ENCODE assay signal across 8 cellular contexts in genomic region chr12:94149781-94150482, GRCh38. TPM values are rescaled to one million over a fixed set of nuclear protein-coding genes. Genes with fewer than 3 reads are reported as not detected.
DNase-seq lines count a peak whose midpoint lies in the region; ATAC-seq and TF ChIP-seq lines count a peak whose summit lies in the region.

No MANE protein-coding gene starts in this region.

- TF ChIP-seq CTCF in OCI-LY3 (IDR thresholded peaks at IDR 0.05; ENCODE audit: low read depth, low read length) (no peak), uterus (IDR thresholded peaks at IDR 0.05) (no peak)

- no peaks in the 10 kb centered on the region for H4K20me1 ChIP-seq in OCI-LY3 (ENCODE audit: insufficient read depth, low read length)

- peaks cover 70% of the 10 kb centered on the region for H3K27me3 ChIP-seq in OCI-LY3 (ENCODE audit: low read depth, low read length)
- H3K27me3 ChIP-seq in duodenal mucosa (ENCODE audit: control insufficient read depth in 1 of 2, insufficient read depth in 2 of 2, low read length in 2 of 2): peaks cover 21 to 27% of the 10 kb centered on the region in 2 donors
- H3K27me3 ChIP-seq in mononuclear cell (ENCODE audit: insufficient read depth, low read length): no peaks in the 10 kb centered on the region
- no peaks in the 10 kb centered on the region for H3K27me3 ChIP-seq in uterus

- no peaks in the 10 kb centered on the region for H3K9me3 ChIP-seq in OCI-LY3 (ENCODE audit: insufficient read depth, low read length)
- no peaks in the 10 kb centered on the region for H3K9me3 ChIP-seq in duodenal mucosa (ENCODE audit: control insufficient read depth in 1 of 2, low read length in 2 of 2)
- no peaks in the 10 kb centered on the region for H3K9me3 ChIP-seq in mononuclear cell (ENCODE audit: low read depth, low read length)
- H3K9me3 ChIP-seq in uterus: no peaks in the 10 kb centered on the region

- H3K9ac ChIP-seq in OCI-LY3 (ENCODE audit: low read length): no peak overlapping the region
- H3K9ac ChIP-seq in duodenal mucosa (ENCODE audit: low read depth in 1 of 2, low read length in 2 of 2): peak overlapping the region in 1 of 2 donors; percentile 47

- no peak overlapping the region; the same call in 1 of the 2 replicates for H2AFZ ChIP-seq in OCI-LY3 (ENCODE audit: low read depth, low read length)

- DNase-seq in G401 (ENCODE audit: low spot score): peak; percentile 61
- DNase-seq in uterus: peak; percentile 51 to 60
- no peak for DNase-seq in SIG-M5 treated with dmso at 0.1 percent for 504 hours (lab: John Stamatoyannopoulos, UW; ENCODE audit: unreplicated experiment)
- DNase-seq in stimulated activated naive CD4-positive, alpha-beta T cell treated with Interleukin-2 at 50 U/mL for 16 hours (lab: John Stamatoyannopoulos, UW): no peak

- in situ Hi-C loops in G401 (cut with HindIII; ENCODE audit: low sequenced_read_pairs): no loop called here

- H3K4me3 ChIP-seq in OCI-LY3 (ENCODE audit: low read length) (peak overlapping the region; percentile 29), duodenal mucosa (ENCODE audit: low read depth in 1 of 2, low read length in 2 of 2) (peak overlapping the region; percentile 64 to 78), mononuclear cell (ENCODE audit: low read length) (peak overlapping the region; percentile 65), uterus (peak overlapping the region; percentile 27 to 67)

- intact Hi-C loops in uterus (cut with DNase I; ENCODE audit: low total_unique reads): loop anchor here (5.0 kb wide), 1 partner anchor 387 kb away; no protein-coding TSS in a partner anchor

- peaks cover 17% of the 10 kb centered on the region for H3K4me1 ChIP-seq in OCI-LY3 (ENCODE audit: low read length)
- H3K4me1 ChIP-seq in duodenal mucosa (ENCODE audit: control insufficient read depth in 1 of 2, insufficient read depth in 2 of 2, low read length in 2 of 2): peaks cover 23 to 37% of the 10 kb centered on the region in 2 donors
- peaks cover 41% of the 10 kb centered on the region for H3K4me1 ChIP-seq in mononuclear cell (ENCODE audit: insufficient read depth, low read length)
- H3K4me1 ChIP-seq in uterus: no peaks in the 10 kb centered on the region

- H3K27ac ChIP-seq in OCI-LY3 (ENCODE audit: low read length): no peak overlapping the region
- no peak overlapping the region for H3K27ac ChIP-seq in duodenal mucosa (ENCODE audit: low read depth, low read length)
- H3K27ac ChIP-seq in uterus: peak overlapping the region; percentile 6 to 27

- no peaks in the 10 kb centered on the region for H3K79me2 ChIP-seq in OCI-LY3 (ENCODE audit: low read length)

- peak overlapping the region; percentile 42 for H3K4me2 ChIP-seq in OCI-LY3 (ENCODE audit: low read length)

- H3K36me3 ChIP-seq in OCI-LY3 (replicated peaks; ENCODE audit: low read depth, low read length): no peaks in the 10 kb centered on the region
- no peaks in the 10 kb centered on the region for H3K36me3 ChIP-seq in duodenal mucosa (ENCODE audit: control insufficient read depth in 1 of 2, insufficient read depth in 2 of 2, low read length in 2 of 2)
- H3K36me3 ChIP-seq in uterus: no peaks in the 10 kb centered on the region

- peak; percentile 0 for ATAC-seq in GM21786 (IDR thresholded peaks at IDR 0.05; ENCODE audit: unreplicated experiment)

- no peak for TF ChIP-seq POLR2A in uterus (IDR thresholded peaks at IDR 0.05)

RNA-seq across cellular contexts. Expression of gene PLXNC1, which starts 1.6 kb away (rescaled TPM):
- not detected in 2 replicates for total RNA-seq in G401 (2014; rRNA removed; shearing (Covaris generic))
- total RNA-seq in mononuclear cell: 40.4 TPM
- 10 to 100 TPM; 11.6 to 23.8 (median 16.3) TPM for total RNA-seq in uterus

Comparison
In these comparisons a context has a peak if more than half of its experiments do, and no peak if none do; other contexts are left out.
1. DNase-seq: peak in G401 (single experiment) and uterus (2 of 2); none in SIG-M5 treated with dmso at 0.1 percent for 504 hours (single experiment) and stimulated activated naive CD4-positive, alpha-beta T cell treated with Interleukin-2 at 50 U/mL for 16 hours (single experiment).
2. H3K27ac ChIP-seq: peak in uterus (2 of 2); none in OCI-LY3 (single experiment) and duodenal mucosa (single experiment).
3. RNA of gene PLXNC1, which starts 1.6 kb away (total RNA-seq): 40.4 TPM in mononuclear cell (single experiment) and 11.6 to 23.8 TPM in uterus; not detected in G401; every median in the first group is over 10 times any median in the second.
4. Peak in every context shown above with its lines, with median percentiles within 50 percentile points of each other: H3K4me3 ChIP-seq.